ENCODE assay signal across 15 cellular contexts in genomic region chr2:151560289-151560688, GRCh38.
DNase-seq lines count a peak whose midpoint lies in the region; ATAC-seq and TF ChIP-seq lines count a peak whose summit lies in the region.
"Had no signal": no experiment of that assay in that cellular context is flagged by ENCODE, and none has a peak within 500 bp of the region (broad histone marks: within the 10 kb centered on the region; RNA-seq: fewer than 3 reads in every experiment).

No MANE protein-coding gene starts in this region.

- H3K4me3 Mint-ChIP-seq in immature natural killer cell (no peak overlapping the region), endodermal cell (no peak overlapping the region)
- H3K4me3 Mint-ChIP-seq: activated naive CD4-positive, alpha-beta T cell treated with anti-CD3 and anti-CD28 coated beads for 36 hours had no signal

- no peaks in the 10 kb centered on the region for H4K20me1 ChIP-seq in GM23248 (ENCODE audit: insufficient read depth)

- H3K9ac ChIP-seq in GM23248 (no peak overlapping the region), endodermal cell (ENCODE audit: extremely low read depth, low read length, poor library complexity, severe bottlenecking) (no peak overlapping the region)

- no peak overlapping the region for H3K27ac ChIP-seq in GM23248
- H3K27ac ChIP-seq in endodermal cell (ENCODE audit: low read depth, low read length) = no peak overlapping the region

- H3K9me2 ChIP-seq in GM23248 (ENCODE audit: insufficient read depth) = no peaks in the 10 kb centered on the region

- H3K4me2 ChIP-seq in GM23248 (ENCODE audit: unreplicated experiment) = no peak overlapping the region

- H3K9me3 ChIP-seq in GM23248 (ENCODE audit: low read depth) (no peaks in the 10 kb centered on the region), endodermal cell (ENCODE audit: control insufficient read depth, low read length) (no peaks in the 10 kb centered on the region)

- H3K27ac Mint-ChIP-seq in immature natural killer cell = no peak overlapping the region
- no peak overlapping the region for H3K27ac Mint-ChIP-seq in endodermal cell
- H3K27ac Mint-ChIP-seq: activated naive CD4-positive, alpha-beta T cell treated with anti-CD3 and anti-CD28 coated beads for 36 hours had no signal

- 0 out of 2 replicates have a peak, but pooled peaks cover 6% of the 10 kb centered on the region for H3K4me1 ChIP-seq in GM23248 (ENCODE audit: insufficient read depth)
- H3K4me1 ChIP-seq in endodermal cell (ENCODE audit: control insufficient read depth, insufficient read depth, low read length) = no peaks in the 10 kb centered on the region

- peak; percentile 65 for DNase-seq in GM23248
- DNase-seq in SK-MEL-5 (ENCODE audit: low read depth, low spot score) = peak; percentile 1
- peak; percentile 24 to 59 for DNase-seq in foreskin fibroblast
- DNase-seq in pons (ENCODE audit: low spot score) = peak; percentile 12
- DNase-seq in immature natural killer cell = no peak
- no peak for DNase-seq in endodermal cell
- DNase-seq in GDM1 (lab: John Stamatoyannopoulos, UW) = no peak
- DNase-seq: activated naive CD4-positive, alpha-beta T cell treated with anti-CD3 and anti-CD28 coated beads for 36 hours; DND-41; mesendoderm; NCI-H1694; SIG-M5; small intestine had no signal

- no peaks in the 10 kb centered on the region for H3K4me1 Mint-ChIP-seq in immature natural killer cell
- no peaks in the 10 kb centered on the region for H3K4me1 Mint-ChIP-seq in endodermal cell

- H3K36me3 Mint-ChIP-seq in immature natural killer cell = peaks cover 4 to 43% (median 39%) of the 10 kb centered on the region in 3 donors
- H3K36me3 Mint-ChIP-seq in endodermal cell (ENCODE audit: low read depth) = peaks cover 4% of the 10 kb centered on the region

- no peak for ATAC-seq in GM21786 (IDR thresholded peaks at IDR 0.05; ENCODE audit: unreplicated experiment)

- 6 to 8% methylated on average over 3 of the region's 3 CpGs for WGBS in GM23248 (ENCODE audit: low coverage in 1 of 2, low lambda C conversion rate in 2 of 2, missing lambda C conversion rate in 2 of 2), 2 experiments
- WGBS in endodermal cell (ENCODE audit: insufficient coverage in 1 of 2, insufficient read length in 1 of 2), 2 experiments = 60 to 84% methylated on average over 3 of the region's 3 CpGs

- H3K27me3 ChIP-seq in GM23248 (replicated peaks; ENCODE audit: insufficient read depth) (no peaks in the 10 kb centered on the region), endodermal cell (ENCODE audit: control insufficient read depth, insufficient read depth, low read length, poor library complexity, severe bottlenecking) (no peaks in the 10 kb centered on the region)

- H3K4me3 ChIP-seq in GM23248 (no peak overlapping the region), foreskin fibroblast (ENCODE audit: low read depth in 1 of 2, low read length in 2 of 2) (no peak overlapping the region), endodermal cell (ENCODE audit: low read length) (no peak overlapping the region)
- H3K4me3 ChIP-seq: HAP-1 had no signal

- H3K27me3 Mint-ChIP-seq in immature natural killer cell (ENCODE audit: low read depth in 3 of 3) (no peaks in the 10 kb centered on the region), endodermal cell (ENCODE audit: insufficient read depth) (no peaks in the 10 kb centered on the region)

- H3K9me3 Mint-ChIP-seq in immature natural killer cell = no peaks in the 10 kb centered on the region
- no peaks in the 10 kb centered on the region for H3K9me3 Mint-ChIP-seq in endodermal cell

- no peak for TF ChIP-seq CTCF in foreskin fibroblast (IDR thresholded peaks at IDR 0.05; ENCODE audit: low read depth, low read length)
- no peak for TF ChIP-seq CTCF in endodermal cell (conservative IDR thresholded peaks at IDR 0.05)

- H3K79me2 ChIP-seq in GM23248 (ENCODE audit: insufficient read depth) = no peaks in the 10 kb centered on the region

- 0 out of 2 replicates have a peak, but pooled peaks cover 5% of the 10 kb centered on the region for H3F3A ChIP-seq in GM23248 (ENCODE audit: insufficient read depth)

- H3K36me3 ChIP-seq in GM23248 (ENCODE audit: low read depth) (no peaks in the 10 kb centered on the region), endodermal cell (ENCODE audit: control insufficient read depth, insufficient read depth, low read length) (no peaks in the 10 kb centered on the region)
- H3K36me3 ChIP-seq: HAP-1 had no signal

- H2AFZ ChIP-seq in GM23248 = no peak overlapping the region

- in situ Hi-C loops in GM23248 (cut with MboI) (no loop called here), SK-MEL-5 (cut with HindIII; ENCODE audit: low pct_unique_long_range_greater_than_20kb, low sequenced_read_pairs) (no loop called here)

Comparison
In these comparisons a context has a peak if more than half of its experiments do, and no peak if none do; other contexts are left out.
1. DNase-seq: peak in GM23248 (single experiment), SK-MEL-5 (single experiment), foreskin fibroblast (2 of 2) and pons (single experiment); none in immature natural killer cell (0 of 3), endodermal cell (single experiment) and GDM1 (single experiment).